In the genomic region with DNA sequence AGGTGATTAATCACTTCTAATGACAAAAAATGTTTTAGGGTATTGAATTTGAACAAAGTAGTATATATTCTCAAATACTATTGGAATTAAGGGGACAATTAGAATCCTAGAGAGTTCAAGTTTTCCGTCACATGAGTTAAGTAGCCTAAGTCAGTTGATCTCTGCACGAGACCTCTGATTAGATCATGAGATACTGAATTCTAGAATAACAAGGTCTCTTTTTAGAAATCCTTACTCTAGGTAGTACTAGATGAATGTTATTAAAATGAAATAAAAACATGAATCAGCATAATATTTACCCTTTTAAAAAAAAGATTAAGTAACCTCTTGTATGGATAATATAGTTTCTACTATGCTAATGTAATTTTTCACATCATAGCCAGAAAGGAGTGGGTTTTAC, we compare ENCODE assay signal across 23 cellular contexts. TPM values are rescaled to one million over a fixed set of nuclear protein-coding genes. Genes with fewer than 3 reads are reported as not detected.
DNase-seq lines count a peak whose midpoint lies in the region; ATAC-seq, FAIRE-seq and TF ChIP-seq lines count a peak whose summit lies in the region.
"Had no signal": no experiment of that assay in that cellular context is flagged by ENCODE, and none has a peak within 500 bp of the region (broad histone marks: within the 10 kb centered on the region; RNA-seq: fewer than 3 reads in every experiment).

No MANE protein-coding gene starts in this region.

- H3K27me3 ChIP-seq in IMR-90 (ENCODE audit: control insufficient read depth, insufficient read depth, low read length) (no peaks in the 10 kb centered on the region), endothelial cell of umbilical vein (ENCODE audit: control insufficient read depth in 2 of 2, insufficient read depth in 2 of 2, low read length in 2 of 2) (no peaks in the 10 kb centered on the region), brain microvascular endothelial cell (replicated peaks) (no peaks in the 10 kb centered on the region)
- H3K27me3 ChIP-seq: BLaER1 treated with 17β-estradiol and CSF1 and Interleukin-3, amounts not matched to agents 10 nM and 100 nM had no signal

- H3K4me1 ChIP-seq in IMR-90 (ENCODE audit: control insufficient read depth, insufficient read depth, low read length): peaks cover 12% of the 10 kb centered on the region
- H3K4me1 ChIP-seq in endothelial cell of umbilical vein (ENCODE audit: control insufficient read depth, extremely low read depth, insufficient read depth, low read length): peaks cover 80% of the 10 kb centered on the region

- CTCF ChIA-PET in IMR-90 (lab: Yijun Ruan, JAX): no interaction called here
- CTCF ChIA-PET in endothelial cell of umbilical vein (lab: Charles Lee): interaction anchor here (0.7 kb wide), 1 partner anchor 148 kb away, joined by 3 read pairs; no protein-coding TSS in a partner anchor
- CTCF ChIA-PET in activated CD4-positive, alpha-beta T cell treated with anti-CD3 and anti-CD28 coated beads for 36 hours (lab: Charles Lee): interaction anchor here (1.0 kb wide), 1 partner anchor 19 kb away, joined by 4 read pairs; no protein-coding TSS in a partner anchor
- CTCF ChIA-PET in RWPE1 (lab: Yijun Ruan, JAX): no interaction called here

- H3K27ac Mint-ChIP-seq in activated CD4-positive, alpha-beta T cell treated with anti-CD3 and anti-CD28 coated beads for 36 hours: no peak overlapping the region

- H2BK120ac ChIP-seq in IMR-90 (ENCODE audit: low read depth, low read length): no peak overlapping the region

- no peak overlapping the region for H2AK5ac ChIP-seq in IMR-90 (ENCODE audit: low read depth, low read length)

- no peak overlapping the region for H3K23ac ChIP-seq in IMR-90 (ENCODE audit: low read depth, low read length)

- peaks cover 16% of the 10 kb centered on the region for H3K9me1 ChIP-seq in IMR-90 (ENCODE audit: insufficient read depth, low read length)
- H3K9me1 ChIP-seq in endothelial cell of umbilical vein (replicated peaks; ENCODE audit: control insufficient read depth, extremely low read depth, insufficient read depth, low read length): no peaks in the 10 kb centered on the region

- H4K5ac ChIP-seq in IMR-90 (ENCODE audit: low read depth, low read length): no peak overlapping the region

- no peak overlapping the region for H3K14ac ChIP-seq in IMR-90 (replicated peaks; ENCODE audit: low read depth, low read length)

- no peak overlapping the region for H2AK9ac ChIP-seq in IMR-90 (replicated peaks; ENCODE audit: low read depth, low read length, poor library complexity)

- intact Hi-C loops in IMR-90 (cut with micrococcal nuclease) (no loop called here), endothelial cell of umbilical vein (cut with micrococcal nuclease) (no loop called here), left colon (cut with DNase I, micrococcal nuclease) (no loop called here)
- intact Hi-C loops in activated CD4-positive, alpha-beta T cell treated with anti-CD3 and anti-CD28 coated beads for 36 hours (cut with DNase I, micrococcal nuclease): loop anchor here in 1 of 2 experiments (5.0 kb wide), 1 partner anchor 228 kb away; no protein-coding TSS in a partner anchor

- H3K18ac ChIP-seq in IMR-90 (ENCODE audit: low read depth, low read length): no peak overlapping the region

- H2AFZ ChIP-seq in IMR-90 (replicated peaks; ENCODE audit: low read length, poor library complexity) (no peak overlapping the region), endothelial cell of umbilical vein (ENCODE audit: low read depth, low read length) (no peak overlapping the region)
- H2AFZ ChIP-seq: PC-9 had no signal

- BruUV-seq in IMR-90 (replicated peaks; lab: Mats Ljungman, UMichigan) (no TSS peak), endothelial cell of umbilical vein (replicated peaks; lab: Mats Ljungman, UMichigan) (no TSS peak)

- peaks cover 24 to 58% of the 10 kb centered on the region in 2 experiments; a peak in 3 of 4 replicates for H3K79me1 ChIP-seq in IMR-90 (ENCODE audit: low read depth in 1 of 2, low read length in 2 of 2)

- no peak for TF ChIP-seq POLR2A in IMR-90 (IDR thresholded peaks at IDR 0.05; ENCODE audit: low read depth, low read length)
- no peak for TF ChIP-seq POLR2A in endothelial cell of umbilical vein (IDR thresholded peaks at IDR 0.05; ENCODE audit: low read depth, low read length)

- DNase-seq in IMR-90: no peak
- no peak for DNase-seq in endothelial cell of umbilical vein (ENCODE audit: low read depth, low spot score)
- DNase-seq in medulla oblongata (ENCODE audit: extremely low spot score): peak; percentile 44
- DNase-seq in left colon: no peak
- no peak for DNase-seq in brain microvascular endothelial cell
- no peak for DNase-seq in activated CD4-positive, alpha-beta T cell treated with anti-CD3 and anti-CD28 coated beads for 36 hours
- DNase-seq in RWPE1 (ENCODE audit: low spot score): no peak
- DNase-seq: ACHN; Calu3; CD8-positive, alpha-beta T cell; GOT3; HCEC 1CT; KG1; NCI-H1092; NCI-H1436; NCI-H187 treated with DMSO at 0.1 percent for 48 hours; PC-9; SIG-M5 had no signal

- no peak overlapping the region for H3K56ac ChIP-seq in IMR-90 (ENCODE audit: extremely low read depth, insufficient read depth, low read length)

- no peak for TF ChIP-seq RAD21 in IMR-90 (IDR thresholded peaks at IDR 0.05; ENCODE audit: low read length)

- H3K9me3 ChIP-seq in IMR-90 (ENCODE audit: control insufficient read depth, insufficient read depth, low read length) (no peaks in the 10 kb centered on the region), endothelial cell of umbilical vein (replicated peaks; ENCODE audit: control insufficient read depth, insufficient read depth, low read length) (no peaks in the 10 kb centered on the region)

- H3K36me3 Mint-ChIP-seq in activated CD4-positive, alpha-beta T cell treated with anti-CD3 and anti-CD28 coated beads for 36 hours (ENCODE audit: low read depth): no peaks in the 10 kb centered on the region
- H3K36me3 Mint-ChIP-seq: CD8-positive, alpha-beta T cell had no signal

- H2BK20ac ChIP-seq in IMR-90 (ENCODE audit: low read depth, low read length): no peak overlapping the region

- H3K4me2 ChIP-seq in IMR-90 (ENCODE audit: low read depth, low read length): no peak overlapping the region
- H3K4me2 ChIP-seq in endothelial cell of umbilical vein (ENCODE audit: insufficient read depth, low read length): no peak overlapping the region
- H3K4me2 ChIP-seq: PC-9 had no signal

- H3K9ac ChIP-seq in IMR-90 (ENCODE audit: low read depth, low read length) (no peak overlapping the region), endothelial cell of umbilical vein (replicated peaks; ENCODE audit: extremely low read depth, insufficient read depth, low read length) (no peak overlapping the region)
- H3K9ac ChIP-seq: BLaER1 treated with 17β-estradiol and CSF1 and Interleukin-3, amounts not matched to agents 10 nM and 100 nM had no signal

- no peak overlapping the region for H3K4ac ChIP-seq in IMR-90 (ENCODE audit: low read depth, low read length)

- H2BK15ac ChIP-seq in IMR-90 (ENCODE audit: low read depth, low read length): no peak overlapping the region

- H3K9me3 Mint-ChIP-seq in activated CD4-positive, alpha-beta T cell treated with anti-CD3 and anti-CD28 coated beads for 36 hours (ENCODE audit: low read depth): no peaks in the 10 kb centered on the region

- FAIRE-seq in endothelial cell of umbilical vein (lab: Jason Lieb, UNC): no peak
- FAIRE-seq: G401.6, GM12892, GM18507 had no signal

- H3K4me1 Mint-ChIP-seq in activated CD4-positive, alpha-beta T cell treated with anti-CD3 and anti-CD28 coated beads for 36 hours: peaks cover 74% of the 10 kb centered on the region

- in situ Hi-C loops in IMR-90 (cut with MboI; ENCODE audit: low sequenced_read_pairs) (no loop called here), brain microvascular endothelial cell (cut with HindIII; ENCODE audit: low pct_ligation_motif_present, low sequenced_read_pairs) (no loop called here)

- WGBS in IMR-90 (ENCODE audit: extremely low coverage in 2 of 2, insufficient read length in 1 of 2), 2 experiments: no CpG with 5 or more reads among the region's 2 CpGs

- no peak overlapping the region for H2BK5ac ChIP-seq in IMR-90 (ENCODE audit: low read depth, low read length, poor library complexity, severe bottlenecking)

- H3K4me3 Mint-ChIP-seq in activated CD4-positive, alpha-beta T cell treated with anti-CD3 and anti-CD28 coated beads for 36 hours: no peak overlapping the region
- H3K4me3 Mint-ChIP-seq: CD8-positive, alpha-beta T cell had no signal

- TF ChIP-seq CTCF in IMR-90 (conservative IDR thresholded peaks at IDR 0.05; ENCODE audit: low read depth, low read length): no peak
- no peak for TF ChIP-seq CTCF in endothelial cell of umbilical vein (IDR thresholded peaks at IDR 0.05; ENCODE audit: extremely low read depth in 1 of 2, insufficient read depth in 1 of 2, low read depth in 1 of 2, low read length in 2 of 2)
- no peak for TF ChIP-seq CTCF in brain microvascular endothelial cell (IDR thresholded peaks at IDR 0.05; ENCODE audit: low read depth, low read length, missing control alignments)
- TF ChIP-seq CTCF in RWPE1 (conservative IDR thresholded peaks at IDR 0.05; ENCODE audit: low read depth): no peak

- peaks cover 5% of the 10 kb centered on the region; the same call in 1 of the 2 replicates for H4K20me1 ChIP-seq in IMR-90 (ENCODE audit: insufficient read depth, low read length)
- H4K20me1 ChIP-seq in endothelial cell of umbilical vein (replicated peaks; ENCODE audit: control insufficient read depth, extremely low read depth, insufficient read depth, low read length): no peaks in the 10 kb centered on the region

- no peak overlapping the region for H4K91ac ChIP-seq in IMR-90 (ENCODE audit: insufficient read depth, low read depth, low read length)

- H3K4me3 ChIP-seq in IMR-90 (ENCODE audit: insufficient read depth, low read depth, low read length) (no peak overlapping the region), endothelial cell of umbilical vein (replicated peaks in 1 of 3; ENCODE audit: insufficient read depth in 1 of 3, low read depth in 1 of 3, low read length in 3 of 3) (no peak overlapping the region), brain microvascular endothelial cell (ENCODE audit: low read depth, low read length) (no peak overlapping the region)
- H3K4me3 ChIP-seq: BLaER1 treated with 17β-estradiol and CSF1 and Interleukin-3, amounts not matched to agents 10 nM and 100 nM; PC-9 had no signal

- no peak overlapping the region for H4K8ac ChIP-seq in IMR-90 (ENCODE audit: low read depth in 2 of 2, low read length in 2 of 2)

- dilution Hi-C loops in IMR-90 (cut with HindIII; ENCODE audit: low sequenced_read_pairs, unreplicated experiment) (no loop called here), endothelial cell of umbilical vein (cut with MboI; ENCODE audit: extremely low pct_ligation_motif_present, low sequenced_read_pairs) (no loop called here)

- ATAC-seq in IMR-90 (ENCODE audit: low read depth) (no peak), left colon (no peak)
- ATAC-seq in activated CD4-positive, alpha-beta T cell treated with anti-CD3 and anti-CD28 coated beads for 36 hours: no peak
- ATAC-seq: CD8-positive, alpha-beta T cell; SK-N-SH treated with all-trans-retinoic acid at 6 μM for 48 hours had no signal

- no peak overlapping the region for H3K27ac ChIP-seq in IMR-90 (ENCODE audit: insufficient read depth, low read length)
- peak overlapping the region; percentile 92 for H3K27ac ChIP-seq in endothelial cell of umbilical vein (ENCODE audit: insufficient read depth, low read depth, low read length)
- H3K27ac ChIP-seq in brain microvascular endothelial cell: no peak overlapping the region
- no peak overlapping the region for H3K27ac ChIP-seq in RWPE1
- H3K27ac ChIP-seq: PC-9 had no signal

- POLR2A ChIA-PET in IMR-90 (lab: Charles Lee; ENCODE audit: unreplicated experiment): no interaction called here
- POLR2A ChIA-PET in endothelial cell of umbilical vein (lab: Charles Lee): no interaction called here
- POLR2A ChIA-PET in activated CD4-positive, alpha-beta T cell treated with anti-CD3 and anti-CD28 coated beads for 36 hours (lab: Charles Lee): no interaction called here
- POLR2A ChIA-PET in RWPE1 (lab: Yijun Ruan, JAX; ENCODE audit: low non-redundant PET): no interaction called here

- no peaks in the 10 kb centered on the region for H3K36me3 ChIP-seq in IMR-90 (ENCODE audit: control insufficient read depth, insufficient read depth, low read length)
- H3K36me3 ChIP-seq in endothelial cell of umbilical vein (ENCODE audit: control insufficient read depth in 2 of 2, extremely low read depth in 1 of 2, insufficient read depth in 2 of 2, low read length in 2 of 2): no peaks in the 10 kb centered on the region
- no peaks in the 10 kb centered on the region for H3K36me3 ChIP-seq in brain microvascular endothelial cell (replicated peaks)
- H3K36me3 ChIP-seq: BLaER1 treated with 17β-estradiol and CSF1 and Interleukin-3, amounts not matched to agents 10 nM and 100 nM had no signal

- H3K27me3 Mint-ChIP-seq in activated CD4-positive, alpha-beta T cell treated with anti-CD3 and anti-CD28 coated beads for 36 hours: no peaks in the 10 kb centered on the region

- H3K79me2 ChIP-seq in endothelial cell of umbilical vein (ENCODE audit: control insufficient read depth, insufficient read depth, low read length): peaks cover 85% of the 10 kb centered on the region

RNA-seq across cellular contexts. Expression of a gene that starts 43.4 kb away (rescaled TPM):
- total RNA-seq in IMR-90 (2012; rRNA removed) (65.3 and 69.2 TPM in 2 replicates), endothelial cell of umbilical vein (87.9 and 91.9 TPM in 2 replicates), left colon (1 to 10 TPM; 5.9 to 7.9 TPM)
- polyA plus RNA-seq in IMR-90 (2012; rRNA removed) (17.5 and 19.4 TPM in 2 replicates), endothelial cell of umbilical vein (28.8 and 31.9 TPM in 2 replicates)
- polyA plus RNA-seq in IMR-90 (2012; cell fraction: cytosol; rRNA removed): 5.8 and 6.6 TPM in 2 replicates
- polyA plus RNA-seq in IMR-90 (2012; cell fraction: nucleus; rRNA removed; ENCODE audit: low replicate concordance): 7.8 and 26.0 TPM in 2 replicates
- polyA plus RNA-seq in endothelial cell of umbilical vein (2011; cell fraction: cytosol; rRNA removed): 41.6 and 45.8 TPM in 2 replicates
- polyA plus RNA-seq in endothelial cell of umbilical vein (2011; cell fraction: nucleus; rRNA removed): 73.2 and 78.4 TPM in 2 replicates
- polyA plus RNA-seq in endothelial cell of umbilical vein (2012): 39.4 and 70.2 TPM in 2 replicates
- 146 and 150 TPM in 2 replicates for polyA minus RNA-seq in endothelial cell of umbilical vein
- polyA minus RNA-seq in endothelial cell of umbilical vein (2011; cell fraction: cytosol; rRNA and poly(A)+ RNA removed): 12.2 TPM
- 95.2 and 130 TPM in 2 replicates for polyA minus RNA-seq in endothelial cell of umbilical vein (2011; cell fraction: nucleus; rRNA and poly(A)+ RNA removed)
- total RNA-seq in activated CD4-positive, alpha-beta T cell treated with anti-CD3 and anti-CD28 coated beads for 36 hours: 10 to 100 TPM; 22.5 TPM

Comparison
In these comparisons a context has a peak if more than half of its experiments do, and no peak if none do; other contexts are left out.
1. CTCF ChIA-PET loops: an anchor here in endothelial cell of umbilical vein (0.7 kb wide) and activated CD4-positive, alpha-beta T cell treated with anti-CD3 and anti-CD28 coated beads for 36 hours (1.0 kb wide); none called in IMR-90 and RWPE1.